30 cellular contexts compared by ENCODE assay signal in the genomic region with DNA sequence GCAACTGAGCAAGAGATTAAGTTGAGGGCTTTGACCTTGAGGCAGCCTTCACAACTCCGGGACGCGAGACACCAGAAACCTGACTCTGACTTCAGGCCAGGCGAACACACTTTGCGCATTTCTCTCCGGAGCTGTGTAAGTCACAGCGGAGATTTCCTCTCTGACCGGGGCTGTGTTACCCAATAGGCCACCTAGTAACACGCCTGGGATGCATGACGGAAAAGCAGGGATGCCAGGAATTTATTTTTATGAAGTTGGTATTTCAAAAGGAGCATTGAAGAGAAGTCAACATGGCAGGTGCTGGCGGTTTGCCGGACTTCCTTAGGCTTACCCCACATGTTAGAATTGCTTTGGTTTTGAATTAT. TPM values are rescaled to one million over a fixed set of nuclear protein-coding genes. Genes with fewer than 3 reads are reported as not detected.
"Had no signal": no experiment of that assay in that cellular context is flagged by ENCODE, and none has a peak within 500 bp of the region (broad histone marks: within the 10 kb centered on the region; RNA-seq: fewer than 3 reads in every experiment).

No MANE protein-coding gene starts in this region.

- H3K4me1 ChIP-seq: Peyer's patch had no signal

- ATAC-seq: activated CD8-positive, alpha-beta T cell treated with anti-CD3 and anti-CD28 coated beads for 36 hours; activated T-cell treated with anti-CD3 and anti-CD28 coated beads, Interleukin-2, amount 50 U/mL, for 72 hours; activated T-helper 17 cell treated with anti-CD3 and anti-CD28 coated beads, Interleukin-2, amount 50 U/mL, for 72 hours; PC-3 had no signal

- H3K27ac ChIP-seq: brain microvascular endothelial cell, Peyer's patch had no signal

- H3K9me3 ChIP-seq: MG63, Peyer's patch had no signal

- DNase-seq: activated CD4-positive, alpha-beta T cell treated with anti-CD3 and anti-CD28 coated beads, Interleukin-2, amount 10 ng/mL, durations not matched to agents 24 days and 14 days; activated CD4-positive, alpha-beta T cell treated with anti-CD3 and anti-CD28 coated beads, Interleukin-2, amount 50 U/mL, for 4 hours; activated CD8-positive, alpha-beta T cell treated with anti-CD3 and anti-CD28 coated beads for 36 hours; activated effector memory CD4-positive, alpha-beta T cell treated with anti-CD3 and anti-CD28 coated beads, Interleukin-2, amount 50 U/mL, for 16 hours; activated naive CD4-positive, alpha-beta T cell; activated naive CD4-positive, alpha-beta T cell treated with anti-CD3 and anti-CD28 coated beads, Interleukin-2, amount 50 U/mL, for 16 hours; activated naive CD8-positive, alpha-beta T cell treated with anti-CD3 and anti-CD28 coated beads for 36 hours; activated T-cell treated with anti-CD3 and anti-CD28 coated beads, Interleukin-2, amount 50 U/mL, for 1 hour; activated T-cell treated with anti-CD3 and anti-CD28 coated beads, Interleukin-2, amount 50 U/mL, for 72 hours; amniotic stem cell; brain microvascular endothelial cell; Kasumi-1; KG1; MG63; NCI-H1048; NCI-H1105 treated with DMSO at 0.1 percent for 48 hours; NCI-H1436; NCI-H1694; NCI-H1930; NCI-H2081 treated with DMSO at 0.1 percent for 48 hours; NCI-H226; NCI-H446 treated with DMSO at 0.1 percent for 48 hours; NCI-H526; NCI-H748 treated with DMSO at 0.1 percent for 48 hours; NK-92 treated with Interleukin-12 subunit alpha and Interleukin-12 subunit beta, amount 100 ng/mL, for 24 hours; PC-3; Peyer's patch; Right ventricle myocardium superior had no signal

- H3K36me3 ChIP-seq: brain microvascular endothelial cell, MG63, Peyer's patch had no signal

- H3K27me3 ChIP-seq: brain microvascular endothelial cell, MG63, Peyer's patch had no signal

- H3K4me3 ChIP-seq: MG63, Peyer's patch had no signal

RNA-seq across cellular contexts. Expression of a gene that starts 23.8 kb away (rescaled TPM):
- total RNA-seq: activated CD4-positive, alpha-beta T cell treated with anti-CD3 and anti-CD28 coated beads, Interleukin-2, amount 10 ng/mL, durations not matched to agents 24 days and 14 days; activated CD8-positive, alpha-beta memory T cell treated with anti-CD3 and anti-CD28 coated beads for 36 hours; activated CD8-positive, alpha-beta T cell treated with anti-CD3 and anti-CD28 coated beads for 36 hours; activated naive CD8-positive, alpha-beta T cell treated with anti-CD3 and anti-CD28 coated beads for 36 hours; activated T-cell treated with anti-CD3 and anti-CD28 coated beads, Interleukin-2, amount 50 U/mL, for 72 hours; activated T-helper 17 cell treated with anti-CD3 and anti-CD28 coated beads, Interleukin-2, amount 50 U/mL, for 72 hours; PC-3; Right ventricle myocardium superior had no signal
